ENCODE assay signal across 14 cellular contexts in the genomic region with DNA sequence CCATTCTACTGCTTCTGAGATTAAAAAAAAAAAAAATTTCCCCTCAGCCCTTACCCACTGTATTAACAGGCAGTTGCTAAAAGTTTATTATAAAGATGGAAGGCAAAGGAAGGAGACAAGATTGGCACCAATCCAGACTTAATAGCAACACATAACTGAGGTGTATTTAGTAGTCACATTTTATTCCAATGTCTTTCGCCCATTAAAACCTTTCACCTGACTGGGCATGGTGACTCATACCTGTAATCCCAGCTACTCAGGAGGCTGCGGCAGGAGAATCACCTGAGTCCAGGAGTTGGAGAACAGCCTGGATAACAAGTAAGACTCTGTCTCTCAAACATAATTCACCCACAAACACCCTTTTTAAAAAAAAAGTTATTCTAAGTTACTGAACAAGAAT.
"Had no signal": no experiment of that assay in that cellular context is flagged by ENCODE, and none has a peak within 500 bp of the region (broad histone marks: within the 10 kb centered on the region; RNA-seq: fewer than 3 reads in every experiment).

No MANE protein-coding gene starts in this region.

- H3K27me3 Mint-ChIP-seq: activated CD4-positive, alpha-beta T cell treated with anti-CD3 and anti-CD28 coated beads, Interleukin-2, amount 10 ng/mL, durations not matched to agents 7 days and 5 days; central memory CD8-positive, alpha-beta T cell had no signal

- DNase-seq: activated CD4-positive, alpha-beta T cell treated with anti-CD3 and anti-CD28 coated beads, Interleukin-2, amount 10 ng/mL, durations not matched to agents 7 days and 5 days; activated CD4-positive, CD25-positive, alpha-beta regulatory T cell; activated naive CD4-positive, alpha-beta T cell treated with anti-CD3 and anti-CD28 coated beads, Interleukin-2, amount 50 U/mL, for 16 hours; dermis blood vessel endothelial cell; left colon; natural killer cell; posterior cingulate gyrus; right cardiac atrium; thyroid gland had no signal

- H3K9me3 Mint-ChIP-seq: central memory CD8-positive, alpha-beta T cell; natural killer cell; stimulated activated effector memory CD8-positive, alpha-beta T cell treated with anti-CD3 and anti-CD28 coated beads, Interleukin-12 subunit alpha, Interleukin-12 subunit beta, amount 100 ng/mL, for 72 hours had no signal

- H3K4me3 ChIP-seq: lung, smooth muscle cell, thyroid gland had no signal

- H3K27me3 ChIP-seq: thyroid gland had no signal

- H3K4me3 Mint-ChIP-seq: activated CD4-positive, alpha-beta T cell treated with anti-CD3 and anti-CD28 coated beads, Interleukin-2, amount 10 ng/mL, durations not matched to agents 7 days and 5 days; central memory CD8-positive, alpha-beta T cell; natural killer cell; stimulated activated effector memory CD8-positive, alpha-beta T cell treated with anti-CD3 and anti-CD28 coated beads, Interleukin-12 subunit alpha, Interleukin-12 subunit beta, amount 100 ng/mL, for 72 hours had no signal

- FAIRE-seq: urothelium cell line had no signal

- H3K27ac Mint-ChIP-seq: activated CD4-positive, alpha-beta T cell treated with anti-CD3 and anti-CD28 coated beads, Interleukin-2, amount 10 ng/mL, durations not matched to agents 7 days and 5 days; natural killer cell; stimulated activated effector memory CD8-positive, alpha-beta T cell treated with anti-CD3 and anti-CD28 coated beads, Interleukin-12 subunit alpha, Interleukin-12 subunit beta, amount 100 ng/mL, for 72 hours had no signal

- H3K36me3 Mint-ChIP-seq: natural killer cell had no signal

- H3K27ac ChIP-seq: thyroid gland had no signal

- H3K9me3 ChIP-seq: thyroid gland had no signal

- H3K36me3 ChIP-seq: thyroid gland had no signal
